1 cellular context compared by ENCODE assay signal in the genomic region with DNA sequence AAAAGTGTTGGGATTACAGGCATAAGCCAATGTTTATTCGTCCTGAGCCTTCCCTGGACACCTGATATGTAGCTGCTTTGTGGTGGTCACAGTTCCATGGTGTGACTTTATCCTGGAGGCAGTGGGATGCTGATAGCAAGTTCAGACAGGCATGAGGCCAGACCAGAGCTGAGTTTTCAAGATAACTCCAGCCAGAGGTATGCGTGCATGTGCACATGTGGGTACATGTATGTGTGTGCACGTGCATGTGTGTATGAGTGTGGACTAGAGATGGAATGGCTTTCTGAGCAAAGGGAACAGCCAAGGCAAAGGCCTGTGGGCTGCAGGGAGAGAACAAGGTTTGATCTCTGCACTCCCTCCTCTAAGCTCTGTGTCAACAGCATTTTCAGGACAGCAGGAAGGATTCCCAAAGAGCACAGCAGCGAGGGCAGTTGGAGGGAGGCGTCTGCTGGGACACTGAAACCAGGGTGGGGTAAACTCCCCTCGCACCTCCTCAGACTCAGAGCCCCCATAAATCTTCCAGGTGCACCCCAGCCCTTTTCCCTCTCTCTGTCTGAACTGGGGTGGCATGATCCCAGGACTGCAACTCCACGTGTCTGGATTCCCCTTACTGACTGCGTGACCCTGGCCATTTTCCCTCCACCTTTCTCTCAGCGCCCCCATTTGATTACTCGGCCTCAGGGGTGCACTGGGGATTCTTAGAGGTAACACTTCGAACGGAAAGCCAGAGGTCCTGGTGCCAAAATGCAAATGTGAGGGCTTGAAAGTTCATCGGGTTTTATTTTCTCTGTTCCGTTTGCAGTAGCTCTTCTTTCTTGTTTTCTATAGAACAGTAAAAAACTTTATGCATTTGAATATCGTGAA.
TF ChIP-seq lines count a peak whose summit lies in the region.

No MANE protein-coding gene starts in this region.

TF ChIP-seq in K562, 482 proteins besides CTCF, POLR2A, EP300 and RAD21:
- TF ChIP-seq WHSC1 (IDR thresholded peaks at IDR 0.05; ENCODE audit: low read length), result no peak
- peak; percentile 77 for TF ChIP-seq BHLHE40 (IDR thresholded peaks at IDR 0.05; ENCODE audit: low read length)
